1 cellular context compared by ENCODE assay signal in genomic region chr11:64251986-64252837, GRCh38.
TF ChIP-seq lines count a peak whose summit lies in the region.

No MANE protein-coding gene starts in this region.

TF ChIP-seq in WTC11, 78 proteins besides CTCF, POLR2A, EP300 and RAD21 (continued from another document):
- TF ChIP-seq ZSCAN18 (CRISPR knock-in tag; IDR thresholded peaks at IDR 0.05) (no peak), TEAD1 (CRISPR knock-in tag; IDR thresholded peaks at IDR 0.05) (no peak), NFATC4 (CRISPR knock-in tag; IDR thresholded peaks at IDR 0.05) (no peak), E2F5 (CRISPR knock-in tag; IDR thresholded peaks at IDR 0.05) (0 out of 2 replicates have a peak, but pooled peaks have one; percentile 49), ARID4B (CRISPR knock-in tag; IDR thresholded peaks at IDR 0.05; ENCODE audit: borderline replicate concordance) (no peak), MAX (CRISPR knock-in tag; IDR thresholded peaks at IDR 0.05) (0 out of 2 replicates have a peak, but pooled peaks have one; percentile 15), GTF2I (CRISPR knock-in tag; conservative IDR thresholded peaks at IDR 0.05) (no peak), FOXK1 (CRISPR knock-in tag; IDR thresholded peaks at IDR 0.05) (no peak)
